In genomic region chr21:29418813-29419212, GRCh38 we compare ENCODE assay signal across 13 cellular contexts.
DNase-seq lines count a peak whose midpoint lies in the region; ATAC-seq and TF ChIP-seq lines count a peak whose summit lies in the region.
"Had no signal": no experiment of that assay in that cellular context is flagged by ENCODE, and none has a peak within 500 bp of the region (broad histone marks: within the 10 kb centered on the region; RNA-seq: fewer than 3 reads in every experiment).

No MANE protein-coding gene starts in this region.

- intact Hi-C loops in activated B cell treated with CpG ODN at 0.5 μM for 24 hours (cut with micrococcal nuclease) (no loop called here), upper lobe of right lung (cut with DNase I) (no loop called here)

- H3K27ac Mint-ChIP-seq in activated B cell treated with CpG ODN at 0.5 μM for 24 hours: no peak overlapping the region

- H3K36me3 ChIP-seq in BE2C (no peaks in the 10 kb centered on the region), upper lobe of right lung (no peaks in the 10 kb centered on the region)
- H3K36me3 ChIP-seq: cardiac muscle cell, thyroid gland had no signal

- H3K4me3 ChIP-seq in BE2C (ENCODE audit: low read depth, low read length) (no peak overlapping the region), upper lobe of right lung (no peak overlapping the region)
- H3K4me3 ChIP-seq: cardiac muscle cell, thyroid gland had no signal

- peaks cover 7% of the 10 kb centered on the region for H3K36me3 Mint-ChIP-seq in activated B cell treated with CpG ODN at 0.5 μM for 24 hours (ENCODE audit: low read depth)

- POLR2A ChIA-PET in activated B cell treated with CpG ODN at 0.5 μM for 24 hours (lab: Charles Lee): no interaction called here

- H3K9me3 Mint-ChIP-seq in activated B cell treated with CpG ODN at 0.5 μM for 24 hours: no peaks in the 10 kb centered on the region

- no peaks in the 10 kb centered on the region for H3K27me3 Mint-ChIP-seq in activated B cell treated with CpG ODN at 0.5 μM for 24 hours

- H3K4me1 ChIP-seq in BE2C (no peaks in the 10 kb centered on the region), upper lobe of right lung (no peaks in the 10 kb centered on the region)

- peak; percentile 77 for ATAC-seq in GM18508 (IDR thresholded peaks at IDR 0.05; ENCODE audit: insufficient read depth, unreplicated experiment)
- ATAC-seq in GM21447 (IDR thresholded peaks at IDR 0.05; ENCODE audit: unreplicated experiment): peak; percentile 91
- ATAC-seq in HG03354 (IDR thresholded peaks at IDR 0.05; ENCODE audit: poor library complexity, severe bottlenecking, unreplicated experiment): peak; percentile 79
- peak; percentile 64 for ATAC-seq in activated B cell treated with CpG ODN at 0.5 μM for 24 hours (ENCODE audit: low read depth)
- no peak for ATAC-seq in upper lobe of right lung
- ATAC-seq in HG02798 (IDR thresholded peaks at IDR 0.05; ENCODE audit: poor library complexity, unreplicated experiment): no peak

- DNase-seq in activated B cell treated with CpG ODN at 0.5 μM for 24 hours: no peak
- no peak for DNase-seq in BE2C
- no peak for DNase-seq in upper lobe of right lung
- no peak for DNase-seq in NCI-H524 (lab: John Stamatoyannopoulos, UW)
- DNase-seq: activated CD4-positive, CD25-positive, alpha-beta regulatory T cell treated with anti-CD3 and anti-CD28 coated beads, Interleukin-2, amount 50 U/mL, for 72 hours; Kasumi-1; NCI-H510A treated with DMSO at 0.1 percent for 48 hours; thyroid gland had no signal

- CTCF ChIA-PET in activated B cell treated with CpG ODN at 0.5 μM for 24 hours (lab: Charles Lee): no interaction called here

- H3K4me3 Mint-ChIP-seq in activated B cell treated with CpG ODN at 0.5 μM for 24 hours: no peak overlapping the region

- H3K27me3 ChIP-seq in BE2C: no peaks in the 10 kb centered on the region
- H3K27me3 ChIP-seq in upper lobe of right lung: no peaks in the 10 kb centered on the region
- H3K27me3 ChIP-seq: cardiac muscle cell, thyroid gland had no signal

- peaks cover 17% of the 10 kb centered on the region for H3K4me1 Mint-ChIP-seq in activated B cell treated with CpG ODN at 0.5 μM for 24 hours

- H3K27ac ChIP-seq in upper lobe of right lung: no peak overlapping the region
- H3K27ac ChIP-seq: cardiac muscle cell, thyroid gland had no signal

- no peak for TF ChIP-seq CTCF in activated B cell treated with CpG ODN at 0.5 μM for 24 hours (IDR thresholded peaks at IDR 0.05)
- TF ChIP-seq CTCF in BE2C (IDR thresholded peaks at IDR 0.05; ENCODE audit: low read depth, low read length): no peak
- TF ChIP-seq CTCF in upper lobe of right lung (IDR thresholded peaks at IDR 0.05): no peak

- H3K9me3 ChIP-seq in BE2C (no peaks in the 10 kb centered on the region), upper lobe of right lung (no peaks in the 10 kb centered on the region)
- H3K9me3 ChIP-seq: thyroid gland had no signal

Comparison
In these comparisons a context has a peak if more than half of its experiments do, and no peak if none do; other contexts are left out.
1. ATAC-seq: peak in GM18508 (single experiment), GM21447 (single experiment), HG03354 (single experiment) and activated B cell treated with CpG ODN at 0.5 μM for 24 hours (single experiment); none in upper lobe of right lung (single experiment) and HG02798 (single experiment).